ENCODE assay signal across 1 cellular context in the genomic region with DNA sequence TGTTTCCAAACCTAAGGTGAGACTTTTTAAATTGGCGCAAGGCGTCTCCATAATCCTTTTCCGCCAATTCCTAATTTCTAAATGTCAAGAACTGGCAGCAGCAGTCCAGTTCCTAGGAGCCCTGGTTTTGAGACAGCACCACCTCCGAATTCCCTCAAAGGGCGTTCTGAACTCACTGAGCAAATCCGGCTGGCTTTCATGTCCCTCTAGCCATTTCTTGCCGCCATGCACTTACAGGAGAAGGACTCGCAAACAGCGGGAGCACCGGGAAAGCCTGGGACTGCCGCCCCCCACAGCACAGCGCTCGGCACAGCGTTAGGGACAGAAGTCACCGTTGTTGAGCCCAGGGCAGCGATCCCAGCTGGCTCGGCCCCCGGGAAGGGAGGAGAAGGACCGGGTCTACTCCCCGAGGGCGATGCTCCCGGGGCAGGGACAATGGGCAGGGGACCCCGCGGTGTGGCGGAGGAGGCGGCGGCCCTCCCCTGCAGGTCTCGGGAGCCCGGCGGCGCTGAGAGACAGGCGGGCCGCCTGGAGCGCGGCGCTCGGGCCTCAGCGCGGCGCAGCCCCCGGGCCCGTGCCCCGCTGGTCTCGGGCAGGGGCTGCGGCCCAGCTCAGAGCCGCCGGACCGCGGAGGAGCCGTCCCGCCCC.
TF ChIP-seq lines count a peak whose summit lies in the region.

No MANE protein-coding gene starts in this region.

TF ChIP-seq in WTC11, 78 proteins besides CTCF, POLR2A, EP300 and RAD21 (continued from another document):
- TF ChIP-seq HMGXB4 (CRISPR knock-in tag; IDR thresholded peaks at IDR 0.05) (peak; percentile 17; the same call in 1 of the 2 replicates), CBFB (CRISPR knock-in tag; IDR thresholded peaks at IDR 0.05; ENCODE audit: low read depth) (no peak)
- TF ChIP-seq, protein P1, sequence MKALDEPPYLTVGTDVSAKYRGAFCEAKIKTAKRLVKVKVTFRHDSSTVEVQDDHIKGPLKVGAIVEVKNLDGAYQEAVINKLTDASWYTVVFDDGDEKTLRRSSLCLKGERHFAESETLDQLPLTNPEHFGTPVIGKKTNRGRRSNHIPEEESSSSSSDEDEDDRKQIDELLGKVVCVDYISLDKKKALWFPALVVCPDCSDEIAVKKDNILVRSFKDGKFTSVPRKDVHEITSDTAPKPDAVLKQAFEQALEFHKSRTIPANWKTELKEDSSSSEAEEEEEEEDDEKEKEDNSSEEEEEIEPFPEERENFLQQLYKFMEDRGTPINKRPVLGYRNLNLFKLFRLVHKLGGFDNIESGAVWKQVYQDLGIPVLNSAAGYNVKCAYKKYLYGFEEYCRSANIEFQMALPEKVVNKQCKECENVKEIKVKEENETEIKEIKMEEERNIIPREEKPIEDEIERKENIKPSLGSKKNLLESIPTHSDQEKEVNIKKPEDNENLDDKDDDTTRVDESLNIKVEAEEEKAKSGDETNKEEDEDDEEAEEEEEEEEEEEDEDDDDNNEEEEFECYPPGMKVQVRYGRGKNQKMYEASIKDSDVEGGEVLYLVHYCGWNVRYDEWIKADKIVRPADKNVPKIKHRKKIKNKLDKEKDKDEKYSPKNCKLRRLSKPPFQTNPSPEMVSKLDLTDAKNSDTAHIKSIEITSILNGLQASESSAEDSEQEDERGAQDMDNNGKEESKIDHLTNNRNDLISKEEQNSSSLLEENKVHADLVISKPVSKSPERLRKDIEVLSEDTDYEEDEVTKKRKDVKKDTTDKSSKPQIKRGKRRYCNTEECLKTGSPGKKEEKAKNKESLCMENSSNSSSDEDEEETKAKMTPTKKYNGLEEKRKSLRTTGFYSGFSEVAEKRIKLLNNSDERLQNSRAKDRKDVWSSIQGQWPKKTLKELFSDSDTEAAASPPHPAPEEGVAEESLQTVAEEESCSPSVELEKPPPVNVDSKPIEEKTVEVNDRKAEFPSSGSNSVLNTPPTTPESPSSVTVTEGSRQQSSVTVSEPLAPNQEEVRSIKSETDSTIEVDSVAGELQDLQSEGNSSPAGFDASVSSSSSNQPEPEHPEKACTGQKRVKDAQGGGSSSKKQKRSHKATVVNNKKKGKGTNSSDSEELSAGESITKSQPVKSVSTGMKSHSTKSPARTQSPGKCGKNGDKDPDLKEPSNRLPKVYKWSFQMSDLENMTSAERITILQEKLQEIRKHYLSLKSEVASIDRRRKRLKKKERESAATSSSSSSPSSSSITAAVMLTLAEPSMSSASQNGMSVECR (CRISPR knock-in tag; IDR thresholded peaks at IDR 0.05; ENCODE audit: borderline replicate concordance): 0 out of 2 replicates have a peak, but pooled peaks have one; percentile 27
